Comparison of ENCODE assay signal across 8 cellular contexts in genomic region chr3:184248454-184249411, GRCh38. TPM values are rescaled to one million over a fixed set of nuclear protein-coding genes. Genes with fewer than 3 reads are reported as not detected.
DNase-seq lines count a peak whose midpoint lies in the region; ATAC-seq and TF ChIP-seq lines count a peak whose summit lies in the region.

Gene ALG3 (minus strand): TSS chr3:184248962. CDS start chr3:184248940, 22 bp downstream.

- peak within 1 kb of the TSS; percentile 98 for H3K4me3 Mint-ChIP-seq in T-helper 17 cell

- H3K27ac Mint-ChIP-seq in T-helper 17 cell, result peak within 1 kb of the TSS; percentile 99

- POLR2A ChIA-PET in HEK293T (lab: Yijun Ruan, JAX), result no interaction called here

- intact Hi-C loops in left ventricle myocardium inferior (cut with micrococcal nuclease), result loop anchor here (10.0 kb wide), 1 partner anchor 64 kb away; the partner anchor contains the start of gene ABCF3
- intact Hi-C loops in prostate gland (cut with DNase I), result loop anchor here (2.0 to 5.0 kb wide), 2 partner anchors 114 to 351 kb away; partner anchors contain the start of gene EIF2B5
- intact Hi-C loops in upper lobe of right lung (cut with DNase I), result loop anchor here (10.0 kb wide), 1 partner anchor 104 kb away; no protein-coding TSS in a partner anchor

- no peaks in the 10 kb centered on the region for H3K9me3 ChIP-seq in T-helper 17 cell (ENCODE audit: control insufficient read depth, low read length, poor library complexity, severe bottlenecking)
- H3K9me3 ChIP-seq in left ventricle myocardium inferior (replicated peaks), result no peaks in the 10 kb centered on the region
- H3K9me3 ChIP-seq in prostate gland, result no peaks in the 10 kb centered on the region
- no peaks in the 10 kb centered on the region for H3K9me3 ChIP-seq in upper lobe of right lung

- under 1% methylated on average over 49 of the region's 49 CpGs for WGBS in prostate gland

- H3K27ac ChIP-seq in left ventricle myocardium inferior (replicated peaks), result peak within 1 kb of the TSS; percentile 89
- peak within 1 kb of the TSS; percentile 77 to 83 for H3K27ac ChIP-seq in prostate gland
- H3K27ac ChIP-seq in upper lobe of right lung, result peak within 1 kb of the TSS; percentile 86

- TF ChIP-seq CTCF in left ventricle myocardium inferior (IDR thresholded peaks at IDR 0.05; ENCODE audit: borderline replicate concordance), result no peak
- TF ChIP-seq CTCF in prostate gland (IDR thresholded peaks at IDR 0.05), result peak in 1 of 4 experiments; percentile 15
- TF ChIP-seq CTCF in upper lobe of right lung (IDR thresholded peaks at IDR 0.05), result no peak

- H3K27me3 ChIP-seq in left ventricle myocardium inferior (ENCODE audit: low read depth) (no peaks in the 10 kb centered on the region), prostate gland (replicated peaks; ENCODE audit: insufficient read depth) (no peaks in the 10 kb centered on the region), upper lobe of right lung (no peaks in the 10 kb centered on the region)

- H3K36me3 Mint-ChIP-seq in T-helper 17 cell (ENCODE audit: low read depth), result peaks cover 10% of the 10 kb centered on the region

- H3K4me1 ChIP-seq in left ventricle myocardium inferior (peaks cover 33% of the 10 kb centered on the region), prostate gland (replicated peaks) (no peaks in the 10 kb centered on the region), upper lobe of right lung (peaks cover 8% of the 10 kb centered on the region)

- CTCF ChIA-PET in HEK293T (lab: Yijun Ruan, JAX), result no interaction called here

- peak; percentile 57 for ATAC-seq in T-helper 17 cell
- ATAC-seq in upper lobe of right lung, result peak; percentile 87

- H3K4me3 ChIP-seq in left ventricle myocardium inferior (peak within 1 kb of the TSS; percentile 75), prostate gland (peak within 1 kb of the TSS; percentile 81 to 97), upper lobe of right lung (peak within 1 kb of the TSS; percentile 91)

- DNase-seq in GM04503 (ENCODE audit: low read depth) (peak; percentile 33), HEK293T (ENCODE audit: extremely low spot score) (peak; percentile 62), NCI-H1092 treated with DMSO at 0.1 percent for 48 hours (lab: John Stamatoyannopoulos, UW) (peak; percentile 81), T-helper 17 cell (peak; percentile 76 to 83 (median 76)), amniotic stem cell (lab: John Stamatoyannopoulos, UW) (peak; percentile 68), left ventricle myocardium inferior (peak; percentile 85), prostate gland (ENCODE audit: low spot score) (peak; percentile 73), upper lobe of right lung (peak; percentile 92)

- H3K4me1 Mint-ChIP-seq in T-helper 17 cell, result peaks cover 24% of the 10 kb centered on the region

- H3K27me3 Mint-ChIP-seq in T-helper 17 cell, result no peaks in the 10 kb centered on the region

- peaks cover 19% of the 10 kb centered on the region for H3K36me3 ChIP-seq in left ventricle myocardium inferior
- H3K36me3 ChIP-seq in prostate gland, result peaks cover 0 to 8% of the 10 kb centered on the region in 2 donors
- peaks cover 21% of the 10 kb centered on the region for H3K36me3 ChIP-seq in upper lobe of right lung

- TF ChIP-seq POLR2A in prostate gland (IDR thresholded peaks at IDR 0.05), result peak; percentile 34

TF ChIP-seq in HEK293T, 16 proteins besides CTCF, POLR2A, EP300 and RAD21:
- TF ChIP-seq SP1 (IDR thresholded peaks at IDR 0.05) (no peak), BHLHE40 (IDR thresholded peaks at IDR 0.05; ENCODE audit: borderline replicate concordance) (no peak), CTBP1 (IDR thresholded peaks at IDR 0.05; ENCODE audit: borderline replicate concordance) (peak; percentile 65; the same call in 1 of the 2 replicates), SUZ12 (IDR thresholded peaks at IDR 0.05) (no peak), TARDBP (IDR thresholded peaks at IDR 0.05) (no peak), NFRKB (IDR thresholded peaks at IDR 0.05) (peak; percentile 69), FOXM1 (IDR thresholded peaks at IDR 0.05; ENCODE audit: borderline replicate concordance) (0 out of 2 replicates have a peak, but pooled peaks have one; percentile 14), HDGF (IDR thresholded peaks at IDR 0.05; ENCODE audit: borderline replicate concordance) (no peak), ZNF384 (IDR thresholded peaks at IDR 0.05) (no peak), LEF1 (IDR thresholded peaks at IDR 0.05; ENCODE audit: borderline replicate concordance) (no peak), PKNOX1 (IDR thresholded peaks at IDR 0.05) (no peak), ARNT (IDR thresholded peaks at IDR 0.05) (no peak), ELF4 (IDR thresholded peaks at IDR 0.05) (peak; percentile 71), L3MBTL2 (conservative IDR thresholded peaks at IDR 0.05) (peak; percentile 59; the same call in 1 of the 2 replicates), FOXK2 (IDR thresholded peaks at IDR 0.05) (no peak), FOXA1 (IDR thresholded peaks at IDR 0.05) (no peak)

RNA-seq across cellular contexts. Expression of gene ALG3, which starts in this region (rescaled TPM):
- 10 to 100 TPM; 17.6 to 24.1 TPM for total RNA-seq in T-helper 17 cell
- 16.1 TPM for total RNA-seq in left ventricle myocardium inferior
- total RNA-seq in prostate gland, result 10 to 100 TPM; 78.4 to 79.4 TPM
- total RNA-seq in upper lobe of right lung, result 33.8 TPM

Comparison
In these comparisons a context has a peak if more than half of its experiments do, and no peak if none do; other contexts are left out.
1. Peak in every context shown above with its lines: DNase-seq, ATAC-seq, H3K4me3 ChIP-seq and H3K27ac ChIP-seq.
2. DNase-seq: peak in every context shown above with its lines; median percentile 92 in upper lobe of right lung; 85 in left ventricle myocardium inferior; 81 in NCI-H1092 treated with DMSO at 0.1 percent for 48 hours; 76 in T-helper 17 cell; 73 in prostate gland; 68 in amniotic stem cell; 62 in HEK293T; 33 in GM04503.